Comparison of ENCODE assay signal across 7 cellular contexts in genomic region chr2:15860051-15860663, GRCh38.
"Had no signal": no experiment of that assay in that cellular context is flagged by ENCODE, and none has a peak within 500 bp of the region (broad histone marks: within the 10 kb centered on the region; RNA-seq: fewer than 3 reads in every experiment).

No MANE protein-coding gene starts in this region.

- H3K4me3 ChIP-seq: K562 had no signal

- H3K27ac ChIP-seq: HL-60 had no signal

- FAIRE-seq: HepG2, HTR-8/SVneo, K562 had no signal

- DNase-seq: IMR-90, KBM-7, KG1 had no signal
